Comparison of ENCODE assay signal across 16 cellular contexts in genomic region chr6:13528777-13529343, GRCh38. TPM values are rescaled to one million over a fixed set of nuclear protein-coding genes. Genes with fewer than 3 reads are reported as not detected.
DNase-seq lines count a peak whose midpoint lies in the region; ATAC-seq and TF ChIP-seq lines count a peak whose summit lies in the region.
"Had no signal": no experiment of that assay in that cellular context is flagged by ENCODE, and none has a peak within 500 bp of the region (broad histone marks: within the 10 kb centered on the region; RNA-seq: fewer than 3 reads in every experiment).

No MANE protein-coding gene starts in this region.

- no peaks in the 10 kb centered on the region for H3K9me3 ChIP-seq in mucosa of descending colon
- H3K9me3 ChIP-seq: neutrophil, suprapubic skin had no signal

- no peak overlapping the region for H3K4me3 ChIP-seq in mucosa of descending colon
- H3K4me3 ChIP-seq: suprapubic skin had no signal

- intact Hi-C loops in Right ventricle myocardium inferior (cut with DNase I), result loop anchor here (2.0 kb wide), 1 partner anchor 42 kb away; the partner anchor contains the start of gene GFOD1
- intact Hi-C loops in cardiac septum (cut with DNase I), result loop anchor here (5.0 kb wide), 3 partner anchors 42 to 117 kb away; partner anchors contain the start of genes GFOD1 and SIRT5
- intact Hi-C loops in Right ventricle myocardium superior (cut with DNase I), result no loop called here
- intact Hi-C loops in mucosa of descending colon (cut with DNase I, micrococcal nuclease), result no loop called here

- TF ChIP-seq CTCF in mucosa of descending colon (IDR thresholded peaks at IDR 0.05), result no peak

- peak; percentile 88 for ATAC-seq in Right ventricle myocardium inferior
- ATAC-seq in Right ventricle myocardium superior (ENCODE audit: poor library complexity), result peak; percentile 88
- peak; percentile 23 for ATAC-seq in mucosa of descending colon
- no peak for ATAC-seq in GM18858 (IDR thresholded peaks at IDR 0.05; ENCODE audit: unreplicated experiment)
- ATAC-seq in GM19397 (IDR thresholded peaks at IDR 0.05; ENCODE audit: unreplicated experiment), result no peak

- no peaks in the 10 kb centered on the region for H3K36me3 ChIP-seq in mucosa of descending colon (ENCODE audit: low read depth)
- H3K36me3 ChIP-seq: neutrophil, suprapubic skin had no signal

- peaks cover 43% of the 10 kb centered on the region for H3K4me1 ChIP-seq in mucosa of descending colon (ENCODE audit: low read depth)

- DNase-seq in Right ventricle myocardium inferior (ENCODE audit: missing footprints), result no peak
- no peak for DNase-seq in cardiac septum (ENCODE audit: low spot score)
- DNase-seq in Right ventricle myocardium superior, result no peak
- no peak for DNase-seq in mucosa of descending colon
- no peak for DNase-seq in ecto neural progenitor cell (ENCODE audit: low spot score)
- DNase-seq in activated effector memory CD4-positive, alpha-beta T cell treated with Interleukin-2 at 50 U/mL for 16 hours, result no peak
- DNase-seq: activated CD4-positive, alpha-beta T cell treated with anti-CD3 and anti-CD28 coated beads, Interleukin-2, amount 50 U/mL, for 1 hour; activated CD8-positive, alpha-beta memory T cell treated with anti-CD3 and anti-CD28 coated beads, Interleukin-2, amount 50 U/mL, for 48 hours; CD4-positive, CD25-positive, alpha-beta regulatory T cell; cerebellar nuclear complex; effector memory CD4-positive, alpha-beta T cell; stimulated activated CD4-positive, alpha-beta T cell treated with anti-CD3 and anti-CD28 coated beads, Interleukin-12 subunit alpha, Interleukin-12 subunit beta, amount 100 ng/mL, for 4 hours had no signal

RNA-seq across cellular contexts. Expression of gene GFOD1, which starts 41.5 kb away (rescaled TPM):
- total RNA-seq in Right ventricle myocardium inferior (38.8 TPM), cardiac septum (54.0 TPM), Right ventricle myocardium superior (46.2 TPM), mucosa of descending colon (10 to 100 TPM; 10.4 to 22.4 (median 13.2) TPM)

RNA-seq across cellular contexts. Expression of gene SIRT5, which starts 45.5 kb away (rescaled TPM):
- total RNA-seq in Right ventricle myocardium inferior, result 50.8 TPM
- 36.4 TPM for total RNA-seq in cardiac septum
- total RNA-seq in Right ventricle myocardium superior, result 53.3 TPM
- 10 to 100 TPM; 15.9 to 21.1 (median 16.5) TPM for total RNA-seq in mucosa of descending colon

Comparison
In these comparisons a context has a peak if more than half of its experiments do, and no peak if none do; other contexts are left out.
1. intact Hi-C loops: an anchor here in Right ventricle myocardium inferior (2.0 kb wide) and cardiac septum (5.0 kb wide); none called in Right ventricle myocardium superior and mucosa of descending colon.
2. ATAC-seq: peak in Right ventricle myocardium inferior (single experiment), Right ventricle myocardium superior (single experiment) and mucosa of descending colon (single experiment); none in GM18858 (single experiment) and GM19397 (single experiment).